In genomic region chr5:149074080-149074479, GRCh38 we compare ENCODE assay signal across 8 cellular contexts. TPM values are rescaled to one million over a fixed set of nuclear protein-coding genes. Genes with fewer than 3 reads are reported as not detected.
DNase-seq lines count a peak whose midpoint lies in the region; ATAC-seq and TF ChIP-seq lines count a peak whose summit lies in the region.
"Not testable (repeated sequence)": the region's sequence is repeated elsewhere in the genome, so short reads cannot be mapped to it uniquely, and the experiment has no call there.
"Had no signal": no experiment of that assay in that cellular context is flagged by ENCODE, and none has a peak within 500 bp of the region (broad histone marks: within the 10 kb centered on the region; RNA-seq: fewer than 3 reads in every experiment).

No MANE protein-coding gene starts in this region.

- not testable (repeated sequence) for H3K9me2 ChIP-seq in Karpas-422 (replicated peaks; ENCODE audit: insufficient read depth, low read length)

- TF ChIP-seq POLR2A in esophagus muscularis mucosa (IDR thresholded peaks at IDR 0.05; ENCODE audit: low read depth) = not testable (repeated sequence)

- ATAC-seq in lower lobe of right lung = peak; percentile 31 to 48
- peak; percentile 42 for ATAC-seq in sciatic nerve
- ATAC-seq in upper lobe of right lung = peak; percentile 43

- not testable (repeated sequence) for H3K27me3 Mint-ChIP-seq in MCF 10A (ENCODE audit: insufficient read depth, unreplicated experiment)

- H3K4me2 ChIP-seq in Karpas-422 (ENCODE audit: low read depth, low read length, poor library complexity, severe bottlenecking) = peak overlapping the region; percentile 7

- CTCF ChIA-PET in MCF 10A (lab: Yijun Ruan, JAX) = interaction anchor here (0.8 to 4.0 kb wide), 8 partner anchors 16 to 248 kb away, joined by 3 to 37 read pairs (median 4); partner anchors contain the start of gene ADRB2

- TF ChIP-seq EP300 in esophagus muscularis mucosa (IDR thresholded peaks at IDR 0.05) = not testable (repeated sequence)

- H3K36me3 Mint-ChIP-seq in MCF 10A (ENCODE audit: insufficient read depth, unreplicated experiment) = not testable (repeated sequence)

- H4K20me1 ChIP-seq in Karpas-422 (ENCODE audit: insufficient read depth, low read depth, low read length) = not testable (repeated sequence)

- H3K4me3 ChIP-seq in Karpas-422 (ENCODE audit: low read length); esophagus muscularis mucosa; lower lobe of right lung; upper lobe of right lung: not testable (repeated sequence)

- H3K79me2 ChIP-seq in Karpas-422 (ENCODE audit: low read length) = not testable (repeated sequence)

- H3K9me3 ChIP-seq in Karpas-422 (ENCODE audit: low read length); esophagus muscularis mucosa; lower lobe of right lung; upper lobe of right lung: not testable (repeated sequence)

- H3K4me1 Mint-ChIP-seq in MCF 10A (ENCODE audit: insufficient read depth, unreplicated experiment) = peaks cover 32% of the 10 kb centered on the region

- intact Hi-C loops in MCF 10A (cut with micrococcal nuclease); esophagus muscularis mucosa (cut with DNase I); lower lobe of right lung (cut with DNase I); sciatic nerve (cut with DNase I); upper lobe of right lung (cut with DNase I): not testable (repeated sequence)

- not testable (repeated sequence) for H3K36me3 ChIP-seq in Karpas-422 (ENCODE audit: insufficient read depth, low read length); esophagus muscularis mucosa; lower lobe of right lung; upper lobe of right lung

- not testable (repeated sequence) for DNase-seq in Karpas-422; MCF 10A (ENCODE audit: unreplicated experiment); lower lobe of right lung; sciatic nerve (ENCODE audit: low spot score); upper lobe of right lung
- DNase-seq in NOMO-1 treated with dmso at 0.1 percent for 144 hours (lab: John Stamatoyannopoulos, UW; ENCODE audit: unreplicated experiment) = peak; percentile 4
- DNase-seq in esophagus muscularis mucosa (ENCODE audit: extremely low spot score) = peak; percentile 37

- not testable (repeated sequence) for H3K27ac ChIP-seq in Karpas-422 (ENCODE audit: low read length); esophagus muscularis mucosa (replicated peaks in 1 of 4); lower lobe of right lung; upper lobe of right lung

- not testable (repeated sequence) for TF ChIP-seq CTCF in MCF 10A (IDR thresholded peaks at IDR 0.05; ENCODE audit: unreplicated experiment); esophagus muscularis mucosa (IDR thresholded peaks at IDR 0.05); lower lobe of right lung (IDR thresholded peaks at IDR 0.05); upper lobe of right lung (IDR thresholded peaks at IDR 0.05)

- POLR2A ChIA-PET in MCF 10A (lab: Yijun Ruan, JAX) = interaction anchor here (4.1 kb wide), 1 partner anchor 12 kb away, joined by 17 read pairs; the partner anchor contains the start of gene SH3TC2

- not testable (repeated sequence) for H2AFZ ChIP-seq in Karpas-422 (ENCODE audit: low read length)

- H3K9ac ChIP-seq in Karpas-422 (ENCODE audit: low read length) = not testable (repeated sequence)

- H3K4me1 ChIP-seq in Karpas-422 (ENCODE audit: low read length) = peaks cover 43% of the 10 kb centered on the region
- not testable (repeated sequence) for H3K4me1 ChIP-seq in esophagus muscularis mucosa, lower lobe of right lung, upper lobe of right lung

- not testable (repeated sequence) for H3K9me3 Mint-ChIP-seq in MCF 10A (ENCODE audit: unreplicated experiment)

- not testable (repeated sequence) for H3K4me3 Mint-ChIP-seq in MCF 10A (ENCODE audit: unreplicated experiment)

- not testable (repeated sequence) for H3K27me3 ChIP-seq in Karpas-422 (ENCODE audit: low read length); esophagus muscularis mucosa; lower lobe of right lung (ENCODE audit: low read depth); upper lobe of right lung

- BruUV-seq in MCF 10A (replicated peaks; lab: Mats Ljungman, UMichigan) = not testable (repeated sequence)

- H3K27ac Mint-ChIP-seq in MCF 10A (ENCODE audit: low read depth, unreplicated experiment) = peak overlapping the region; percentile 53

RNA-seq across cellular contexts. Expression of gene SH3TC2, which starts 11.2 kb away (rescaled TPM):
- not detected in 2 replicates for total RNA-seq in Karpas-422 (2014; rRNA removed; shearing (Covaris generic); ENCODE audit: low replicate concordance)
- total RNA-seq in MCF 10A (2022) (6.2 and 7.2 TPM in 2 replicates), esophagus muscularis mucosa (1 to 10 TPM in 3 of 4 donors, under 1 TPM in 1; 0.84 to 2.4 (median 1.7) TPM), lower lobe of right lung (0.92 TPM), sciatic nerve (59.1 TPM), upper lobe of right lung (1.4 TPM)
- total RNA-seq: CD4-positive, alpha-beta memory T cell had no signal
